Comparison of ENCODE assay signal across 8 cellular contexts in genomic region chr16:66271074-66272060, GRCh38.
DNase-seq lines count a peak whose midpoint lies in the region; ATAC-seq, FAIRE-seq and TF ChIP-seq lines count a peak whose summit lies in the region.

No MANE protein-coding gene starts in this region.

- WGBS in mammary epithelial cell (ENCODE audit: low coverage, missing lambda C conversion rate): 80% methylated on average over 13 of the region's 14 CpGs

- H3K4me3 ChIP-seq in KMS-11 (IDR thresholded peaks at IDR 0.05; ENCODE audit: insufficient read depth, low read depth, low read length): no peak overlapping the region
- H3K4me3 ChIP-seq in mammary epithelial cell (replicated peaks in 1 of 3; ENCODE audit: insufficient read depth in 1 of 3, low read depth in 2 of 3, low read length in 3 of 3): no peak overlapping the region

- H3K4me2 ChIP-seq in KMS-11: peak overlapping the region; percentile 30; the same call in 1 of the 2 replicates
- H3K4me2 ChIP-seq in mammary epithelial cell (ENCODE audit: insufficient read depth, low read depth, low read length): no peak overlapping the region

- H3K4me1 ChIP-seq in KMS-11 (ENCODE audit: low read depth, poor library complexity, severe bottlenecking): no peaks in the 10 kb centered on the region
- H3K4me1 ChIP-seq in mammary epithelial cell (ENCODE audit: insufficient read depth, low read length): peaks cover 42% of the 10 kb centered on the region

- H3K9me3 ChIP-seq in mammary epithelial cell (replicated peaks; ENCODE audit: insufficient read depth, low read length): no peaks in the 10 kb centered on the region

- H3K79me2 ChIP-seq in KMS-11 (ENCODE audit: insufficient read depth, low read depth) (no peaks in the 10 kb centered on the region), mammary epithelial cell (ENCODE audit: insufficient read depth, low read length) (no peaks in the 10 kb centered on the region)

- CTCF ChIA-PET in mammary epithelial cell (lab: Charles Lee; ENCODE audit: low non-redundant PET): interaction anchor here (0.5 to 0.7 kb wide), 4 partner anchors 13 to 898 kb away, joined by 3 to 21 read pairs (median 4); no protein-coding TSS in a partner anchor

- in situ Hi-C loops in mammary epithelial cell (cut with MboI; ENCODE audit: low sequenced_read_pairs in 2 of 2): loop anchor here in 1 of 2 donors (10.0 kb wide), 1 partner anchor 1147 kb away; the partner anchor contains the start of gene CDH11

- no peak for ATAC-seq in GM19463 (IDR thresholded peaks at IDR 0.05; ENCODE audit: unreplicated experiment)

- no peak for FAIRE-seq in GM12891 (lab: Jason Lieb, UNC)

- TF ChIP-seq POLR2A in GM12891 (IDR thresholded peaks at IDR 0.05; ENCODE audit: low read depth, low read length): no peak

- H2AFZ ChIP-seq in KMS-11 (ENCODE audit: low read depth) (peak overlapping the region; percentile 55; the same call in 1 of the 2 replicates), mammary epithelial cell (ENCODE audit: low read depth, low read length) (peak overlapping the region; percentile 75)

- DNase-seq in AG08395 (ENCODE audit: low spot score) (peak; percentile 42), mammary epithelial cell (peak; percentile 66), mesenteric fat pad (ENCODE audit: low spot score) (peak; percentile 62), GM12891 (ENCODE audit: insufficient read length, low spot score) (no peak), GF-D8 (lab: John Stamatoyannopoulos, UW) (no peak), HT-29 (ENCODE audit: low spot score) (no peak)

- TF ChIP-seq CTCF in KMS-11 (conservative IDR thresholded peaks at IDR 0.05; ENCODE audit: low read depth, low read length): no peak
- no peak for TF ChIP-seq CTCF in mammary epithelial cell (conservative IDR thresholded peaks at IDR 0.05 in 1 of 2, IDR thresholded peaks at IDR 0.05 in 1 of 2; ENCODE audit: extremely low read depth in 1 of 2, insufficient read depth in 1 of 2, low read depth in 1 of 2, low read length in 2 of 2)

- H3K36me3 ChIP-seq in KMS-11 (ENCODE audit: insufficient read depth): no peaks in the 10 kb centered on the region
- H3K36me3 ChIP-seq in mammary epithelial cell (ENCODE audit: insufficient read depth, low read length): no peaks in the 10 kb centered on the region

- dilution Hi-C loops in mammary epithelial cell (cut with HindIII; ENCODE audit: low sequenced_read_pairs): loop anchor here (25.0 kb wide), 1 partner anchor 884 kb away; no protein-coding TSS in a partner anchor

- H3K9ac ChIP-seq in KMS-11 (no peak overlapping the region), mammary epithelial cell (ENCODE audit: insufficient read depth, low read length) (no peak overlapping the region)

- H3K27ac ChIP-seq in KMS-11: no peak overlapping the region
- H3K27ac ChIP-seq in mammary epithelial cell (ENCODE audit: insufficient read depth, low read depth, low read length): no peak overlapping the region

- intact Hi-C loops in mammary epithelial cell (cut with micrococcal nuclease): loop anchor here (2.0 to 5.0 kb wide), 4 partner anchors 189 to 1153 kb away; no protein-coding TSS in a partner anchor

- no peaks in the 10 kb centered on the region for H4K20me1 ChIP-seq in KMS-11 (ENCODE audit: insufficient read depth)
- H4K20me1 ChIP-seq in mammary epithelial cell (ENCODE audit: insufficient read depth, low read length): no peaks in the 10 kb centered on the region

- H3K27me3 ChIP-seq in KMS-11 (ENCODE audit: insufficient read depth, low read depth) (no peaks in the 10 kb centered on the region), mammary epithelial cell (ENCODE audit: insufficient read depth, low read length) (no peaks in the 10 kb centered on the region)

- no TSS peak for BruUV-seq in mammary epithelial cell (replicated peaks; lab: Mats Ljungman, UMichigan)

TF ChIP-seq in GM12891, 5 proteins besides CTCF, POLR2A, EP300 and RAD21:
- no peak for TF ChIP-seq PAX5 (IDR thresholded peaks at IDR 0.05; ENCODE audit: insufficient read depth, low read length, severe bottlenecking)

Comparison
In these comparisons a context has a peak if more than half of its experiments do, and no peak if none do; other contexts are left out.
1. DNase-seq: peak in AG08395 (single experiment), mammary epithelial cell (single experiment) and mesenteric fat pad (single experiment); none in GM12891 (single experiment), GF-D8 (single experiment) and HT-29 (single experiment).